Comparison of ENCODE assay signal across 20 cellular contexts in the genomic region with DNA sequence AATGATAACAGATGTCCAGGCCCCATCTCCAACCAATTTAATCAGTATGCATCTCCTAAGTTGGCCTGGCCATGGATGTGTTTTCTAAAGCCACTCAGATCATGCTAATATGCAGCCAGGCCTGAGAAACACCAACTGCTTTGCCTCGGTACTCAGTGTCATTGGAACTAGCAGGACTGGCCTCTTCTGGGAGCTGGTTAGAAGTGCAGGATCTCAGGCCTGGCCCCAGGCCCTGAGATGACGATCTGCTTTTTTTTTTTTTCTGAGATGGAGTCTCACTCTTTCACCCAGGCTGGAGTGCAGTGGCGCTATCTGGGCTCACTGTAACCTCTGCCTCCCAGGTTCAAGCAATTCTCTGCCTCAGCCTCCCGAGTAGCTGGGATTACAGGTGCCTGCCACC.
DNase-seq lines count a peak whose midpoint lies in the region; TF ChIP-seq lines count a peak whose summit lies in the region.
"Had no signal": no experiment of that assay in that cellular context is flagged by ENCODE, and none has a peak within 500 bp of the region (broad histone marks: within the 10 kb centered on the region; RNA-seq: fewer than 3 reads in every experiment).

No MANE protein-coding gene starts in this region.

- CTCF ChIA-PET in CD4-positive, alpha-beta memory T cell (lab: Charles Lee; ENCODE audit: partially characterized antibody): no interaction called here

- no peaks in the 10 kb centered on the region for H3K27me3 ChIP-seq in endodermal cell (ENCODE audit: control insufficient read depth, insufficient read depth, low read length, poor library complexity, severe bottlenecking)
- H3K27me3 ChIP-seq in CD4-positive, alpha-beta memory T cell (ENCODE audit: insufficient read depth, low read length): no peaks in the 10 kb centered on the region
- H3K27me3 ChIP-seq: esophagus squamous epithelium had no signal

- H3K4me1 Mint-ChIP-seq in endodermal cell: peaks cover 16% of the 10 kb centered on the region
- peaks cover 0 to 5% (median 3%) of the 10 kb centered on the region in 4 donors for H3K4me1 Mint-ChIP-seq in CD4-positive, alpha-beta memory T cell

- no peaks in the 10 kb centered on the region for H3K4me1 ChIP-seq in endodermal cell (ENCODE audit: control insufficient read depth, insufficient read depth, low read length)
- no peaks in the 10 kb centered on the region for H3K4me1 ChIP-seq in CD4-positive, alpha-beta memory T cell (ENCODE audit: insufficient read depth, low read length)

- H3K27ac ChIP-seq in endodermal cell (ENCODE audit: low read depth, low read length): no peak overlapping the region
- no peak overlapping the region for H3K27ac ChIP-seq in CD4-positive, alpha-beta memory T cell (ENCODE audit: low read depth, low read length)
- H3K27ac ChIP-seq: BLaER1 treated with 17β-estradiol and CSF1 and Interleukin-3, amounts not matched to agents 10 nM and 100 nM; esophagus squamous epithelium; SK-N-MC had no signal

- no peak overlapping the region for H3K9ac ChIP-seq in endodermal cell (ENCODE audit: extremely low read depth, low read length, poor library complexity, severe bottlenecking)
- H3K9ac ChIP-seq: BLaER1 treated with 17β-estradiol and CSF1 and Interleukin-3, amounts not matched to agents 10 nM and 100 nM had no signal

- no peaks in the 10 kb centered on the region for H3K36me3 ChIP-seq in endodermal cell (ENCODE audit: control insufficient read depth, insufficient read depth, low read length)
- no peaks in the 10 kb centered on the region for H3K36me3 ChIP-seq in CD4-positive, alpha-beta memory T cell (ENCODE audit: insufficient read depth, low read length)
- H3K36me3 ChIP-seq: BLaER1 treated with 17β-estradiol and CSF1 and Interleukin-3, amounts not matched to agents 10 nM and 100 nM had no signal

- intact Hi-C loops in CD4-positive, alpha-beta memory T cell (cut with micrococcal nuclease): no loop called here

- H3K9me3 ChIP-seq in endodermal cell (ENCODE audit: control insufficient read depth, low read length): no peaks in the 10 kb centered on the region
- no peaks in the 10 kb centered on the region for H3K9me3 ChIP-seq in CD4-positive, alpha-beta memory T cell (ENCODE audit: control insufficient read depth in 1 of 2, low read length in 2 of 2)
- H3K9me3 ChIP-seq: BLaER1 treated with 17β-estradiol and CSF1 and Interleukin-3, amounts not matched to agents 10 nM and 100 nM; esophagus squamous epithelium had no signal

- peak; percentile 60 for TF ChIP-seq CTCF in endodermal cell (conservative IDR thresholded peaks at IDR 0.05)

- no peak overlapping the region for H3K4me3 Mint-ChIP-seq in endodermal cell
- H3K4me3 Mint-ChIP-seq in CD4-positive, alpha-beta memory T cell: no peak overlapping the region
- H3K4me3 Mint-ChIP-seq: activated T-helper 17 cell treated with anti-CD3 and anti-CD28 coated beads, Interleukin-2, amount 50 U/mL, for 72 hours; stimulated activated naive B cell treated with anti-CD40 and anti-IgM and Interleukin-4, amounts not matched to agents 10 μg/mL and 1 μg/mL and 100 μg/mL, for 72 hours had no signal

- WGBS in endodermal cell (ENCODE audit: insufficient coverage in 1 of 2, insufficient read length in 1 of 2), 2 experiments: 89 to 91% methylated on average over 4 of the region's 4 CpGs

- DNase-seq in AG20443 (ENCODE audit: low spot score) (peak; percentile 43), OCI-M1 (lab: John Stamatoyannopoulos, UW) (peak; percentile 31), endodermal cell (peak; percentile 61), islet precursor cell (peak; percentile 82), NCI-H2107 (lab: John Stamatoyannopoulos, UW) (no peak), midbrain (lab: John Stamatoyannopoulos, UW) (no peak), SW480 (ENCODE audit: low spot score) (no peak)
- DNase-seq in CD4-positive, alpha-beta memory T cell: no peak
- DNase-seq: activated CD4-positive, alpha-beta T cell treated with anti-CD3 and anti-CD28 coated beads for 4 hours; cerebellar nuclear complex; esophagus squamous epithelium; GF-D8; left colon; NCI-H1105; NCI-H526 treated with DMSO at 0.1 percent for 48 hours; stimulated activated CD4-positive, alpha-beta T cell treated with anti-CD3 and anti-CD28 coated beads, Interleukin-2, amount 100 ng/mL, for 24 hours; stimulated activated naive B cell treated with anti-CD40 and anti-IgM and Interleukin-4, amounts not matched to agents 10 μg/mL and 1 μg/mL and 100 μg/mL, for 72 hours had no signal

- no peaks in the 10 kb centered on the region for H3K9me3 Mint-ChIP-seq in endodermal cell
- no peaks in the 10 kb centered on the region for H3K9me3 Mint-ChIP-seq in CD4-positive, alpha-beta memory T cell
- H3K9me3 Mint-ChIP-seq: activated T-helper 17 cell treated with anti-CD3 and anti-CD28 coated beads, Interleukin-2, amount 50 U/mL, for 72 hours; stimulated activated naive B cell treated with anti-CD40 and anti-IgM and Interleukin-4, amounts not matched to agents 10 μg/mL and 1 μg/mL and 100 μg/mL, for 72 hours had no signal

- POLR2A ChIA-PET in CD4-positive, alpha-beta memory T cell (lab: Charles Lee; ENCODE audit: partially characterized antibody): no interaction called here

- no peak overlapping the region for H3K27ac Mint-ChIP-seq in endodermal cell
- H3K27ac Mint-ChIP-seq in CD4-positive, alpha-beta memory T cell: no peak overlapping the region
- H3K27ac Mint-ChIP-seq: activated T-helper 17 cell treated with anti-CD3 and anti-CD28 coated beads, Interleukin-2, amount 50 U/mL, for 72 hours; stimulated activated naive B cell treated with anti-CD40 and anti-IgM and Interleukin-4, amounts not matched to agents 10 μg/mL and 1 μg/mL and 100 μg/mL, for 72 hours had no signal

- H3K27me3 Mint-ChIP-seq in endodermal cell (ENCODE audit: insufficient read depth): no peaks in the 10 kb centered on the region
- peaks cover 5 to 7% of the 10 kb centered on the region in 2 donors for H3K27me3 Mint-ChIP-seq in CD4-positive, alpha-beta memory T cell

- peaks cover 3% of the 10 kb centered on the region for H3K36me3 Mint-ChIP-seq in endodermal cell (ENCODE audit: low read depth)
- H3K36me3 Mint-ChIP-seq in CD4-positive, alpha-beta memory T cell: no peaks in the 10 kb centered on the region
- H3K36me3 Mint-ChIP-seq: stimulated activated naive B cell treated with anti-CD40 and anti-IgM and Interleukin-4, amounts not matched to agents 10 μg/mL and 1 μg/mL and 100 μg/mL, for 72 hours had no signal

- no peak overlapping the region for H3K4me3 ChIP-seq in endodermal cell (ENCODE audit: low read length)
- H3K4me3 ChIP-seq in CD4-positive, alpha-beta memory T cell (ENCODE audit: low read length in 2 of 2): no peak overlapping the region
- H3K4me3 ChIP-seq: BLaER1 treated with 17β-estradiol and CSF1 and Interleukin-3, amounts not matched to agents 10 nM and 100 nM; esophagus squamous epithelium; SK-N-MC had no signal

Comparison
In these comparisons a context has a peak if more than half of its experiments do, and no peak if none do; other contexts are left out.
1. DNase-seq: peak in AG20443 (single experiment), OCI-M1 (single experiment), endodermal cell (single experiment) and islet precursor cell (single experiment); none in NCI-H2107 (single experiment), midbrain (single experiment), CD4-positive, alpha-beta memory T cell (0 of 5) and SW480 (single experiment).